ENCODE assay signal across 16 cellular contexts in genomic region chr17:78790552-78790951, GRCh38. TPM values are rescaled to one million over a fixed set of nuclear protein-coding genes. Genes with fewer than 3 reads are reported as not detected.
DNase-seq lines count a peak whose midpoint lies in the region; ATAC-seq and TF ChIP-seq lines count a peak whose summit lies in the region.
"Had no signal": no experiment of that assay in that cellular context is flagged by ENCODE, and none has a peak within 500 bp of the region (broad histone marks: within the 10 kb centered on the region; RNA-seq: fewer than 3 reads in every experiment).

No MANE protein-coding gene starts in this region.

- H3K9ac ChIP-seq in SK-N-SH, result no peak overlapping the region

- H3K4me1 ChIP-seq in SK-N-SH (ENCODE audit: control insufficient read depth in 1 of 2, insufficient read depth in 2 of 2, low read depth in 1 of 2, low read length in 1 of 2) (peaks cover 20% of the 10 kb centered on the region in 2 experiments; a peak in 2 of 4 replicates), stomach (peaks cover 30 to 55% (median 45%) of the 10 kb centered on the region in 4 donors)

- POLR2A ChIA-PET in SK-N-SH (lab: Yijun Ruan, JAX), result no interaction called here

- H3K4me3 ChIP-seq in SK-N-SH (ENCODE audit: low read depth in 2 of 2, low read length in 1 of 2) (no peak overlapping the region), stomach (no peak overlapping the region), MG63 (no peak overlapping the region)
- H3K4me3 ChIP-seq: heart left ventricle, testis had no signal

- H3K9me3 ChIP-seq in SK-N-SH (no peaks in the 10 kb centered on the region), stomach (no peaks in the 10 kb centered on the region), MG63 (no peaks in the 10 kb centered on the region)
- H3K9me3 ChIP-seq: heart left ventricle, testis had no signal

- 93% methylated on average over 4 of the region's 4 CpGs for WGBS in SK-N-SH (ENCODE audit: low lambda C conversion rate)
- WGBS in stomach, 5 donors, result 86 to 95% (median 94%) methylated on average over 4 of the region's 4 CpGs

- no peaks in the 10 kb centered on the region for H3K27me3 ChIP-seq in SK-N-SH (ENCODE audit: insufficient read depth)
- H3K27me3 ChIP-seq in stomach, result no peaks in the 10 kb centered on the region
- H3K27me3 ChIP-seq in MG63, result no peaks in the 10 kb centered on the region
- H3K27me3 ChIP-seq: heart left ventricle, testis had no signal

- no peak for ATAC-seq in SK-N-SH treated with all-trans-retinoic acid at 6 μM for 48 hours
- ATAC-seq in GM18511 (IDR thresholded peaks at IDR 0.05; ENCODE audit: unreplicated experiment), result no peak

- no peak for TF ChIP-seq CTCF in SK-N-SH (IDR thresholded peaks at IDR 0.05)
- no peak for TF ChIP-seq CTCF in stomach (IDR thresholded peaks at IDR 0.05)

- 0 out of 2 replicates have a peak overlapping the region, but pooled peaks have one; percentile 40 for H3K4me2 ChIP-seq in SK-N-SH

- H3K36me3 ChIP-seq in SK-N-SH (replicated peaks in 1 of 2; ENCODE audit: control insufficient read depth in 1 of 2, insufficient read depth in 2 of 2, low read length in 1 of 2) (peaks cover 13 to 20% of the 10 kb centered on the region in 2 experiments), stomach (peaks cover 10 to 37% (median 26%) of the 10 kb centered on the region in 4 donors), MG63 (peaks cover 59% of the 10 kb centered on the region)

- H3K27ac Mint-ChIP-seq in activated naive CD8-positive, alpha-beta T cell, result peak overlapping the region; percentile 79
- peak overlapping the region; percentile 91 to 98 (median 96) for H3K27ac Mint-ChIP-seq in immature natural killer cell

- H3K4me3 Mint-ChIP-seq in activated naive CD8-positive, alpha-beta T cell, result no peak overlapping the region
- H3K4me3 Mint-ChIP-seq in immature natural killer cell, result peak overlapping the region in 3 of 5 donors; percentile 44 to 61 (median 53)
- H3K4me3 Mint-ChIP-seq: neural crest cell had no signal

- H3K4me1 Mint-ChIP-seq in activated naive CD8-positive, alpha-beta T cell (ENCODE audit: low read depth), result peaks cover 60% of the 10 kb centered on the region
- peaks cover 89 to 92% of the 10 kb centered on the region in 2 donors for H3K4me1 Mint-ChIP-seq in immature natural killer cell

- no peak for DNase-seq in SK-N-SH
- DNase-seq in immature natural killer cell, result no peak
- DNase-seq in stomach, result no peak
- DNase-seq in MG63, result no peak
- DNase-seq in activated CD8-positive, alpha-beta memory T cell treated with anti-CD3 and anti-CD28 coated beads, Interleukin-2, amount 50 U/mL, for 48 hours, result no peak
- DNase-seq: 8988T; effector memory CD4-positive, alpha-beta T cell; NCI-H1436 treated with DMSO at 0.1 percent for 48 hours; NCI-H510A; T1000; testis had no signal

- H3K36me3 Mint-ChIP-seq in activated naive CD8-positive, alpha-beta T cell, result peaks cover 11% of the 10 kb centered on the region
- peaks cover 0 to 21% (median 8%) of the 10 kb centered on the region in 3 donors for H3K36me3 Mint-ChIP-seq in immature natural killer cell

- no peak overlapping the region for H2AFZ ChIP-seq in SK-N-SH (ENCODE audit: low read depth)

- peak overlapping the region in 1 of 2 experiments; percentile 52; a peak in 1 of 4 replicates for H3K27ac ChIP-seq in SK-N-SH (ENCODE audit: low read depth in 2 of 2, low read length in 1 of 2)
- H3K27ac ChIP-seq in stomach, result peak overlapping the region; percentile 69 to 81 (median 75)

- peaks cover 24% of the 10 kb centered on the region for H3F3A ChIP-seq in SK-N-SH (replicated peaks; ENCODE audit: insufficient read depth)

- no peaks in the 10 kb centered on the region for H3K9me3 Mint-ChIP-seq in activated naive CD8-positive, alpha-beta T cell (ENCODE audit: low read depth)
- H3K9me3 Mint-ChIP-seq in immature natural killer cell, result peaks cover 0 to 2% (median 0%) of the 10 kb centered on the region in 6 donors
- H3K9me3 Mint-ChIP-seq: neural crest cell had no signal

- intact Hi-C loops in stomach (cut with DNase I; ENCODE audit: low total_unique reads), result loop anchor here (10.0 kb wide), 1 partner anchor 296 kb away; no protein-coding TSS in a partner anchor

- H3K27me3 Mint-ChIP-seq in activated naive CD8-positive, alpha-beta T cell, result no peaks in the 10 kb centered on the region
- H3K27me3 Mint-ChIP-seq in immature natural killer cell (ENCODE audit: low read depth in 3 of 3), result peaks cover 11 to 29% (median 12%) of the 10 kb centered on the region in 3 donors

- no peaks in the 10 kb centered on the region for H3K79me2 ChIP-seq in SK-N-SH (ENCODE audit: insufficient read depth)

- TF ChIP-seq EP300 in SK-N-SH (IDR thresholded peaks at IDR 0.05; ENCODE audit: borderline replicate concordance in 1 of 2, low read depth in 1 of 2, low read length in 1 of 2), result no peak
- no peak for TF ChIP-seq EP300 in stomach (IDR thresholded peaks at IDR 0.05)

- H3K9me2 ChIP-seq in SK-N-SH, result no peaks in the 10 kb centered on the region

- TF ChIP-seq POLR2A in stomach (IDR thresholded peaks at IDR 0.05), result no peak

- H4K20me1 ChIP-seq in SK-N-SH (ENCODE audit: insufficient read depth), result no peaks in the 10 kb centered on the region

- no peak for TF ChIP-seq RAD21 in SK-N-SH (IDR thresholded peaks at IDR 0.05; ENCODE audit: low read length)

- CTCF ChIA-PET in SK-N-SH (lab: Yijun Ruan, JAX), result interaction anchor here (1.0 to 2.8 kb wide), 4 partner anchors 8 to 293 kb away, joined by 3 to 11 read pairs (median 7); no protein-coding TSS in a partner anchor

TF ChIP-seq in SK-N-SH, 30 proteins besides CTCF, POLR2A, EP300 and RAD21:
- TF ChIP-seq SMC3 (IDR thresholded peaks at IDR 0.05; ENCODE audit: low read depth, low read length), result no peak
- TF ChIP-seq ELF1 (IDR thresholded peaks at IDR 0.05), result no peak
- TF ChIP-seq POLR2AphosphoS5 (IDR thresholded peaks at IDR 0.05; ENCODE audit: low read depth, low read length), result no peak
- no peak for TF ChIP-seq USF1 (IDR thresholded peaks at IDR 0.05; ENCODE audit: borderline replicate concordance, low read depth)
- TF ChIP-seq FOSL2 (IDR thresholded peaks at IDR 0.05; ENCODE audit: borderline replicate concordance, low read depth), result no peak
- no peak for TF ChIP-seq TEAD4 (IDR thresholded peaks at IDR 0.05; ENCODE audit: borderline replicate concordance, insufficient read depth)
- no peak for TF ChIP-seq MAX (IDR thresholded peaks at IDR 0.05; ENCODE audit: low read depth)
- TF ChIP-seq GABPA (IDR thresholded peaks at IDR 0.05; ENCODE audit: low read depth), result no peak

TF ChIP-seq in SK-N-SH treated with all-trans-retinoic acid at 6 μM for 48 hours, 23 proteins besides CTCF, POLR2A, EP300 and RAD21 (continues in another document):
- TF ChIP-seq ESRRG (CRISPR knock-in tag; IDR thresholded peaks at IDR 0.05) (no peak), CSRNP3 (CRISPR knock-in tag; IDR thresholded peaks at IDR 0.05) (no peak), ZFP30 (CRISPR knock-in tag; IDR thresholded peaks at IDR 0.05) (no peak), PATZ1 (CRISPR knock-in tag; IDR thresholded peaks at IDR 0.05; ENCODE audit: borderline replicate concordance) (no peak), BACH2 (CRISPR knock-in tag; IDR thresholded peaks at IDR 0.05; ENCODE audit: borderline replicate concordance) (no peak), SNAI2 (CRISPR knock-in tag; IDR thresholded peaks at IDR 0.05) (no peak)

RNA-seq across cellular contexts. Expression of gene CYTH1, which starts 8.5 kb away (rescaled TPM):
- polyA plus RNA-seq in SK-N-SH (2012; rRNA removed) (23.8 and 24.8 TPM in 2 replicates), immature natural killer cell (100 to 1,000 TPM; 176 to 336 (median 233) TPM), stomach (10 to 100 TPM; 29.6 to 51.5 (median 30.6) TPM)
- polyA plus RNA-seq in SK-N-SH (2012; cell fraction: cytosol; rRNA removed), result 16.9 and 20.7 TPM in 2 replicates
- polyA plus RNA-seq in SK-N-SH (2012; cell fraction: nucleus; rRNA removed), result 77.4 and 80.9 TPM in 2 replicates
- total RNA-seq in stomach, result 100 to 1,000 TPM in 2 of 5 donors, 10 to 100 TPM in 3; 32.7 to 137 (median 80.2) TPM
- total RNA-seq in MG63 (2014; rRNA removed; shearing (Covaris generic); ENCODE audit: low replicate concordance), result 11.2 and 17.2 TPM in 2 replicates

RNA-seq across cellular contexts. Expression of gene USP36, which starts 50.1 kb away (rescaled TPM):
- polyA plus RNA-seq in SK-N-SH (2012; rRNA removed) (34.6 and 41.2 TPM in 2 replicates), immature natural killer cell (10 to 100 TPM in 2 of 3 donors, 1 to 10 TPM in 1; 9.6 to 31.7 (median 22.7) TPM), stomach (10 to 100 TPM; 14.2 to 20.9 (median 15.3) TPM)
- polyA plus RNA-seq in SK-N-SH (2012; cell fraction: cytosol; rRNA removed), result 22.5 and 26.9 TPM in 2 replicates
- 163 and 178 TPM in 2 replicates for polyA plus RNA-seq in SK-N-SH (2012; cell fraction: nucleus; rRNA removed)
- 100 to 1,000 TPM in 1 of 5 donors, 10 to 100 TPM in 4; 33.3 to 106 (median 42.0) TPM for total RNA-seq in stomach
- 16.3 and 33.4 TPM in 2 replicates for total RNA-seq in MG63 (2014; rRNA removed; shearing (Covaris generic); ENCODE audit: low replicate concordance)
